Comparison of ENCODE assay signal across 26 cellular contexts in the genomic region with DNA sequence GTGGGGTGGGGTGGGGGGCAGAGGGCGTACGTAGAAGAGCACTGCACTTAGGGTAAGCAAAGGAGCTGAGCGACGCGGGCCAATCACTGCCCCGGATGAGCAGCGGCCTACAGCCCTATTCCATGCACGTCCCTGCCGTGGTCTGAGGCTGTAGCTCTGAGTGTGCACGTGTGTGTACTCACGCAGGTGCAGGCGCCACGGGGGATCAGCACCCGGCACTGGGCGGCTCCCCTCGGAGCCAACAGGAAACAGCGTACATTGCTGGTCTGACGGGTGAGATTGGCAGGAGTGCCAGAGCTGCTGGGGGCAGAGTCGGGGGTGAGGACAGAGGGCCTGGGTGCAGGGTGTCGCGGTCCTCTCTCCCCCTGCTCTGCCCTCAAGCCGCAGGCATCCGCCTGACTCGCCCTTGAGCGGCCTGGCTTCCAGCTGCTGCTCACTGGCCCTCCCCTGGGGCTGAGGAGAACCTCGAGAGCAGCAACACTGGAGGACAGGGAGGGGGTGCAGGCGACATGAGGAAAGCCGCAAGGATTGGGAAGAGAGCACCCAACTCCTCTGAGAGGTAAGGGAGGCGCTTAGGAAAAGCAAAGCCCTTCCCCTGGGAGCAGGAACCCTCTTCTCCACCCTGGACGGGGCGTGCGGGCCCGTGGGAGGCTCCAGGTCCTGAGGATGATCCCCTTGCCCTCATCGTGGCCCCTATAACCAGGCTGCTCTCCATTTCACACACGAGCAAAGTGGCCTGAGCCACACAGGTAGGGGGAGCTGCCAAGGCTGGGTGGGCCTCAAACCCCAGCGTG. TPM values are rescaled to one million over a fixed set of nuclear protein-coding genes. Genes with fewer than 3 reads are reported as not detected.
DNase-seq lines count a peak whose midpoint lies in the region; FAIRE-seq and TF ChIP-seq lines count a peak whose summit lies in the region.
"Had no signal": no experiment of that assay in that cellular context is flagged by ENCODE, and none has a peak within 500 bp of the region (broad histone marks: within the 10 kb centered on the region; RNA-seq: fewer than 3 reads in every experiment).

No MANE protein-coding gene starts in this region.

- no peak overlapping the region for H3K4me3 ChIP-seq in H7 (ENCODE audit: insufficient read depth, low read depth, low read length)
- H3K4me3 ChIP-seq in mesenchymal stem cell (ENCODE audit: insufficient read depth in 1 of 2, low read depth in 1 of 2, low read length in 2 of 2): no peak overlapping the region
- H3K4me3 ChIP-seq: GM12878, GM23248, left lung, neural progenitor cell, upper lobe of left lung had no signal

- DNase-seq in H7 (peak; percentile 64), NCI-H1436 treated with DMSO at 0.1 percent for 48 hours (lab: John Stamatoyannopoulos, UW) (peak; percentile 3), NCI-H69 (lab: John Stamatoyannopoulos, UW) (peak; percentile 74), AG08396 (ENCODE audit: low spot score) (no peak), OCI-M2 (lab: John Stamatoyannopoulos, UW; ENCODE audit: unreplicated experiment) (no peak), mesenchymal stem cell (no peak), GM12892 (ENCODE audit: insufficient read length) (no peak)
- DNase-seq: activated CD4-positive, alpha-beta T cell treated with anti-CD3 and anti-CD28 coated beads, Interleukin-2, amount 10 ng/mL, durations not matched to agents 24 days and 14 days; activated CD8-positive, alpha-beta memory T cell treated with anti-CD3 and anti-CD28 coated beads, Interleukin-2, amount 10 ng/mL, durations not matched to agents 7 days and 5 days; activated naive CD4-positive, alpha-beta T cell treated with anti-CD3 and anti-CD28 coated beads for 36 hours; activated T-cell treated with anti-CD3 and anti-CD28 coated beads, Interleukin-2, amount 50 U/mL, for 72 hours; brain microvascular endothelial cell; effector CD8-positive, alpha-beta T cell; GM23248; left lung; mesendoderm; NCI-H1930; SIG-M5; stimulated activated CD4-positive, alpha-beta T cell treated with anti-CD3 and anti-CD28 coated beads, Interleukin-4, amount 100 ng/mL, for 4 hours; stimulated activated naive B cell treated with anti-CD40 and anti-IgM and Interleukin-4, amounts not matched to agents 10 μg/mL and 1 μg/mL and 100 μg/mL, for 72 hours; T1000 had no signal

- H3K4me2 ChIP-seq in mesenchymal stem cell (ENCODE audit: low read length, poor library complexity, severe bottlenecking): no peak overlapping the region
- H3K4me2 ChIP-seq: neural progenitor cell had no signal

- no peak overlapping the region for H2AFZ ChIP-seq in mesenchymal stem cell (ENCODE audit: low read depth, low read length)
- H2AFZ ChIP-seq: GM23248, neural progenitor cell had no signal

- 86% methylated on average over 34 of the region's 36 CpGs for WGBS in mesenchymal stem cell

- no peak for FAIRE-seq in GM12892 (lab: Jason Lieb, UNC)
- FAIRE-seq: GM12878 had no signal

- H3K9me3 ChIP-seq in mesenchymal stem cell (ENCODE audit: control insufficient read depth, low read length): no peaks in the 10 kb centered on the region
- H3K9me3 ChIP-seq: left lung, upper lobe of left lung had no signal

- no peak overlapping the region for H4K8ac ChIP-seq in mesenchymal stem cell (ENCODE audit: low read length)

- H3K36me3 ChIP-seq in H7 (replicated peaks; ENCODE audit: control insufficient read depth, insufficient read depth, low read length) (no peaks in the 10 kb centered on the region), mesenchymal stem cell (ENCODE audit: control insufficient read depth in 1 of 2, insufficient read depth in 2 of 2, low read depth in 1 of 2, low read length in 2 of 2) (no peaks in the 10 kb centered on the region)
- H3K36me3 ChIP-seq: brain microvascular endothelial cell, left lung, neural progenitor cell, upper lobe of left lung had no signal

- no peak overlapping the region for H3K9ac ChIP-seq in mesenchymal stem cell (ENCODE audit: low read length)
- H3K9ac ChIP-seq: GM23248, neural progenitor cell had no signal

- no peak overlapping the region for H2BK5ac ChIP-seq in mesenchymal stem cell (ENCODE audit: low read depth, low read length, poor library complexity, severe bottlenecking)

- H2AK5ac ChIP-seq in mesenchymal stem cell (ENCODE audit: low read length, severe bottlenecking): no peak overlapping the region

- H2BK15ac ChIP-seq in mesenchymal stem cell (ENCODE audit: low read depth, poor library complexity, severe bottlenecking): no peak overlapping the region

- H3K14ac ChIP-seq in mesenchymal stem cell (ENCODE audit: low read length in 2 of 2): no peak overlapping the region

- no peak for TF ChIP-seq POLR2A in GM12892 (IDR thresholded peaks at IDR 0.05; ENCODE audit: low read depth, low read length)

- H3K27me3 ChIP-seq in H7 (ENCODE audit: control insufficient read depth, insufficient read depth, low read length) (no peaks in the 10 kb centered on the region), mesenchymal stem cell (ENCODE audit: control insufficient read depth in 1 of 2, insufficient read depth in 1 of 2, low read length in 2 of 2) (peaks cover 0 to 88% of the 10 kb centered on the region in 2 experiments)
- H3K27me3 ChIP-seq: brain microvascular endothelial cell, neural progenitor cell, upper lobe of left lung had no signal

- H3K23ac ChIP-seq in mesenchymal stem cell (ENCODE audit: low read length in 2 of 2): no peak overlapping the region

- H3K4ac ChIP-seq in mesenchymal stem cell (ENCODE audit: low read depth in 1 of 2, low read length in 2 of 2): no peak overlapping the region

- H2BK120ac ChIP-seq in mesenchymal stem cell (ENCODE audit: low read depth, low read length): no peak overlapping the region

- no peak for TF ChIP-seq CTCF in C4-2B (conservative IDR thresholded peaks at IDR 0.05)

- H3K79me1 ChIP-seq in mesenchymal stem cell (replicated peaks; ENCODE audit: low read length, poor library complexity, severe bottlenecking): no peaks in the 10 kb centered on the region

- no peak overlapping the region for H3K18ac ChIP-seq in mesenchymal stem cell (ENCODE audit: low read depth in 1 of 2, low read length in 2 of 2)

- H4K91ac ChIP-seq in mesenchymal stem cell (ENCODE audit: low read length): no peak overlapping the region

- no peaks in the 10 kb centered on the region for H3K4me1 ChIP-seq in mesenchymal stem cell (ENCODE audit: control insufficient read depth, insufficient read depth, low read depth, low read length)
- H3K4me1 ChIP-seq: left lung, neural progenitor cell, upper lobe of left lung had no signal

- H3K27ac ChIP-seq in C4-2B (peak overlapping the region; percentile 2; the same call in 1 of the 2 replicates), mesenchymal stem cell (ENCODE audit: low read length, poor library complexity, severe bottlenecking) (no peak overlapping the region)
- H3K27ac ChIP-seq: brain microvascular endothelial cell, epithelial cell of prostate, GM23248, left lung, neural progenitor cell, upper lobe of left lung had no signal

- no peak overlapping the region for H2BK12ac ChIP-seq in mesenchymal stem cell (ENCODE audit: low read length in 2 of 2)

RNA-seq across cellular contexts. Expression of gene ENGASE, which starts 57.8 kb away (rescaled TPM):
- total RNA-seq in H7 (2014; rRNA removed; shearing (Covaris generic)): 13.3 and 21.3 TPM in 2 replicates
- polyA plus RNA-seq in mesenchymal stem cell (2013, experiment 1 of 2): 6.9 TPM
- polyA plus RNA-seq in mesenchymal stem cell (2013, experiment 2 of 2): 5.8 TPM
- 16.5 TPM for polyA plus RNA-seq in GM12892 (2012; ENCODE audit: missing spikeins)

Comparison
In these comparisons a context has a peak if more than half of its experiments do, and no peak if none do; other contexts are left out.
1. DNase-seq: peak in H7 (single experiment), NCI-H1436 treated with DMSO at 0.1 percent for 48 hours (single experiment) and NCI-H69 (single experiment); none in AG08396 (single experiment), OCI-M2 (single experiment), mesenchymal stem cell (single experiment) and GM12892 (single experiment).